ENCODE assay signal across 2 cellular contexts in genomic region chr7:121288894-121289293, GRCh38.
TF ChIP-seq lines count a peak whose summit lies in the region.

No MANE protein-coding gene starts in this region.

TF ChIP-seq in IMR-90, 13 proteins besides CTCF, POLR2A, EP300 and RAD21:
- no peak for TF ChIP-seq MAZ (IDR thresholded peaks at IDR 0.05; ENCODE audit: borderline replicate concordance, low read depth, low read length)
- peak; percentile 70; the same call in 1 of the 2 replicates for TF ChIP-seq CEBPB (IDR thresholded peaks at IDR 0.05; ENCODE audit: low read depth, low read length)

TF ChIP-seq in K562, 482 proteins besides CTCF, POLR2A, EP300 and RAD21:
- TF ChIP-seq ESRRA (IDR thresholded peaks at IDR 0.05; ENCODE audit: borderline replicate concordance, low read depth), result peak; percentile 45; the same call in 1 of the 2 replicates
- 0 out of 4 replicates have a peak, but pooled peaks of 1 of the 2 experiments have one; percentile 68 for TF ChIP-seq RCOR1 (IDR thresholded peaks at IDR 0.05; ENCODE audit: borderline replicate concordance in 1 of 2, low read depth in 2 of 2, low read length in 2 of 2)
- no peak for TF ChIP-seq LCOR (CRISPR knock-in tag; IDR thresholded peaks at IDR 0.05)
- peak; percentile 58; the same call in 1 of the 2 replicates for TF ChIP-seq BACH1 (tag; IDR thresholded peaks at IDR 0.05)
- no peak for TF ChIP-seq CEBPG (CRISPR knock-in tag; IDR thresholded peaks at IDR 0.05)
- TF ChIP-seq CEBPG (tag; conservative IDR thresholded peaks at IDR 0.05 in 1 of 2, IDR thresholded peaks at IDR 0.05 in 1 of 2), result peak in 1 of 2 experiments; percentile 61; a peak in 1 of 4 replicates
- no peak for TF ChIP-seq PTRF (tag; IDR thresholded peaks at IDR 0.05)
- TF ChIP-seq SP1 (CRISPR knock-in tag; IDR thresholded peaks at IDR 0.05), result no peak
- no peak for TF ChIP-seq GATA2 (CRISPR knock-in tag; IDR thresholded peaks at IDR 0.05)
- no peak for TF ChIP-seq CREB3 (tag; conservative IDR thresholded peaks at IDR 0.05; ENCODE audit: low read depth)
- TF ChIP-seq E2F3 (CRISPR knock-in tag; IDR thresholded peaks at IDR 0.05), result no peak
- TF ChIP-seq NR2C2 (CRISPR knock-in tag; IDR thresholded peaks at IDR 0.05), result no peak
- TF ChIP-seq NR2C2 (tag; IDR thresholded peaks at IDR 0.05), result peak; percentile 26; the same call in 1 of the 2 replicates
- peak; percentile 74 to 78; a peak in 2 of 4 replicates for TF ChIP-seq KDM1A (IDR thresholded peaks at IDR 0.05)
- TF ChIP-seq HDAC2 (IDR thresholded peaks at IDR 0.05), result 0 out of 2 replicates have a peak, but pooled peaks have one; percentile 18
- peak in 1 of 2 experiments; percentile 33; a peak in 1 of 4 replicates for TF ChIP-seq HDAC1 (IDR thresholded peaks at IDR 0.05)
- no peak for TF ChIP-seq SAFB (IDR thresholded peaks at IDR 0.05; ENCODE audit: borderline replicate concordance, low read depth, low read length)
- TF ChIP-seq, protein P1, sequence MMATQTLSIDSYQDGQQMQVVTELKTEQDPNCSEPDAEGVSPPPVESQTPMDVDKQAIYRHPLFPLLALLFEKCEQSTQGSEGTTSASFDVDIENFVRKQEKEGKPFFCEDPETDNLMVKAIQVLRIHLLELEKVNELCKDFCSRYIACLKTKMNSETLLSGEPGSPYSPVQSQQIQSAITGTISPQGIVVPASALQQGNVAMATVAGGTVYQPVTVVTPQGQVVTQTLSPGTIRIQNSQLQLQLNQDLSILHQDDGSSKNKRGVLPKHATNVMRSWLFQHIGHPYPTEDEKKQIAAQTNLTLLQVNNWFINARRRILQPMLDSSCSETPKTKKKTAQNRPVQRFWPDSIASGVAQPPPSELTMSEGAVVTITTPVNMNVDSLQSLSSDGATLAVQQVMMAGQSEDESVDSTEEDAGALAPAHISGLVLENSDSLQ (IDR thresholded peaks at IDR 0.05), result peak; percentile 33; the same call in 1 of the 2 replicates
- peak; percentile 51 for TF ChIP-seq MEIS2 (IDR thresholded peaks at IDR 0.05; ENCODE audit: partially characterized antibody)
- no peak for TF ChIP-seq NFIC (IDR thresholded peaks at IDR 0.05)
TF ChIP-seq in K562: peak in this region for 10.
